Comparison of ENCODE assay signal across 8 cellular contexts in the genomic region with DNA sequence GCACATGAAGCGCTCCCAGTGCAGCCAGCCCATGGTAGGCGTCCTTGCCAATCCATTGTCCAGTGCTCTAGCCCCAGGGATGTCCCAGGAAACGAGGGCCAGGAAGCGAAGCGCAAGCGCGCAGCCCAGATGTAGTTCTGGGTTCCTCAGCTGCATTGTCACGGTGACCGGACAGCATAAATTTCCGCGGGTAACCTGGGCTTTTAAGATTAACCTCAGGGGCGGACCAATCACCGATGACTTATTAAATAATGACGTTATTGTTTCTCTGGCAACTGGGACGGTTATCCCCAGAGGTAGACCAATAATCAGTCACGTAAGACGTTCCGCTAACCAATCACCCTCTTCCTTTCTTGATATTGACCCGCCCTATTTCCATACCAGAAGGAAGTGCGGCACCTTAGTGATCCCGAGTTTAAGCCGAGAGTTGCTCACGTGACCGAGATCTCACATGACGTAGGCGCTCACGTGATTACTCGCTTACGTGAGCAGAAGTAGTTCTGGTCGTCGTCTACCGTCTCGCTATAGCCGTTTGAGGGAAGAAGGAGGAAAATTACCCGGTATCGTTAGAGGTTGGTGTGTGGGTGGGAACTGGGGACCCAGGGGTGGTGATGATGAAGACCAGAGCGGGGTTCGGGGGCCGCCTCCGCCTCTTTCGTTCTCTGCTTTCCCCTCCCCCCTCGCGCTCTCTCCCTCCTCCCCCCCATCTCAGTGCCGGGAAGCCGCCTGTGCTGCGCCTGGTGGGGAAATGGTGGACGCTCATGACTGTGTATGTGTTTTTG. TPM values are rescaled to one million over a fixed set of nuclear protein-coding genes. Genes with fewer than 3 reads are reported as not detected.
A peak's percentile ranks its signal among the peaks of the same experiment; 100 is the strongest.
DNase-seq lines count a peak whose midpoint lies in the region; ATAC-seq and TF ChIP-seq lines count a peak whose summit lies in the region.

A gene (minus strand): TSS at position 178 of the 782 bp plus-strand sequence. CDS start 22 bp downstream, at position 156.
A gene with protein sequence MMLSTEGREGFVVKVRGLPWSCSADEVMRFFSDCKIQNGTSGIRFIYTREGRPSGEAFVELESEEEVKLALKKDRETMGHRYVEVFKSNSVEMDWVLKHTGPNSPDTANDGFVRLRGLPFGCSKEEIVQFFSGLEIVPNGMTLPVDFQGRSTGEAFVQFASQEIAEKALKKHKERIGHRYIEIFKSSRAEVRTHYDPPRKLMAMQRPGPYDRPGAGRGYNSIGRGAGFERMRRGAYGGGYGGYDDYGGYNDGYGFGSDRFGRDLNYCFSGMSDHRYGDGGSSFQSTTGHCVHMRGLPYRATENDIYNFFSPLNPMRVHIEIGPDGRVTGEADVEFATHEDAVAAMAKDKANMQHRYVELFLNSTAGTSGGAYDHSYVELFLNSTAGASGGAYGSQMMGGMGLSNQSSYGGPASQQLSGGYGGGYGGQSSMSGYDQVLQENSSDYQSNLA (plus strand): TSS at position 475 of the 782 bp plus-strand sequence. CDS start 3,767 bp downstream, outside the sequence.

- TF ChIP-seq CTCF in AG09319 (IDR thresholded peaks at IDR 0.05; ENCODE audit: low read depth, low read length) = no peak

- DNase-seq in AG09319 (ENCODE audit: extremely low read depth, low read depth) (peak; percentile 97), NCI-H460 (ENCODE audit: extremely low read depth, low read depth) (peak; percentile 99), cerebellar nuclear complex (lab: John Stamatoyannopoulos, UW) (peak; percentile 4 to 78), islet precursor cell (peak; percentile 94)
- DNase-seq in activated CD4-positive, CD25-positive, alpha-beta regulatory T cell treated with anti-CD3 and anti-CD28 coated beads, Interleukin-2, amount 50 U/mL, for 72 hours = peak; percentile 74
- peak; percentile 77 to 83 (median 82) for DNase-seq in stimulated activated CD4-positive, alpha-beta T cell treated with anti-CD3 and anti-CD28 coated beads, Interleukin-12 subunit alpha, Interleukin-12 subunit beta, amount 100 ng/mL, for 48 hours (ENCODE audit: low read depth in 2 of 3, low spot score in 1 of 3)

- ATAC-seq in GM19035 (IDR thresholded peaks at IDR 0.05; ENCODE audit: unreplicated experiment) (peak; percentile 88), HG03378 (IDR thresholded peaks at IDR 0.05; ENCODE audit: unreplicated experiment) (peak; percentile 97)

RNA-seq across cellular contexts. Expression of the first gene that starts in this region (rescaled TPM):
- 234 and 237 TPM in 2 replicates for total RNA-seq in NCI-H460 (2014; rRNA removed; shearing (Covaris generic))
- polyA plus RNA-seq in NCI-H460 (2014; cell fraction: nucleus; rRNA removed) = 484 and 501 TPM in 2 replicates

RNA-seq across cellular contexts. Expression of the second gene that starts in this region (rescaled TPM):
- 65.7 and 84.2 TPM in 2 replicates for total RNA-seq in NCI-H460 (2014; rRNA removed; shearing (Covaris generic))
- polyA plus RNA-seq in NCI-H460 (2014; cell fraction: nucleus; rRNA removed) = 47.6 and 55.5 TPM in 2 replicates

Comparison
In these comparisons a context has a peak if more than half of its experiments do, and no peak if none do; other contexts are left out.
1. Peak in every context shown above with its lines: DNase-seq and ATAC-seq.
2. DNase-seq: peak in every context shown above with its lines; median percentile 99 in NCI-H460; 97 in AG09319; 94 in islet precursor cell; 82 in stimulated activated CD4-positive, alpha-beta T cell treated with anti-CD3 and anti-CD28 coated beads, Interleukin-12 subunit alpha, Interleukin-12 subunit beta, amount 100 ng/mL, for 48 hours; 74 in activated CD4-positive, CD25-positive, alpha-beta regulatory T cell treated with anti-CD3 and anti-CD28 coated beads, Interleukin-2, amount 50 U/mL, for 72 hours; 41 in cerebellar nuclear complex.